Comparison of ENCODE assay signal across 8 cellular contexts in genomic region chr1:44030606-44031050, GRCh38. TPM values are rescaled to one million over a fixed set of nuclear protein-coding genes. Genes with fewer than 3 reads are reported as not detected.
DNase-seq lines count a peak whose midpoint lies in the region; ATAC-seq lines count a peak whose summit lies in the region.

No MANE protein-coding gene starts in this region.

- peak; percentile 14 for ATAC-seq in HG02840 (IDR thresholded peaks at IDR 0.05; ENCODE audit: low FRiP score, unreplicated experiment)
- peak; percentile 35 for ATAC-seq in sciatic nerve

- DNase-seq in 8988T (peak; percentile 35), G401 (ENCODE audit: low spot score) (peak; percentile 31), NCI-H526 (lab: John Stamatoyannopoulos, UW) (peak; percentile 44 to 95), anterior cingulate cortex (lab: John Stamatoyannopoulos, UW) (peak in 49 of 58 donors; percentile 40 to 87 (median 68)), hypothalamus (lab: John Stamatoyannopoulos, UW) (peak in 42 of 51 donors; percentile 33 to 87 (median 72)), sciatic nerve (ENCODE audit: low spot score) (no peak), COR-L47 (lab: John Stamatoyannopoulos, UW) (no peak)

- in situ Hi-C loops in G401 (cut with HindIII; ENCODE audit: low sequenced_read_pairs) = no loop called here

- intact Hi-C loops in sciatic nerve (cut with DNase I) = loop anchor here (5.0 kb wide), 1 partner anchor 268 kb away; no protein-coding TSS in a partner anchor

RNA-seq across cellular contexts. Expression of gene SLC6A9, which starts 0.6 kb away (rescaled TPM):
- 0.55 and 1.7 TPM in 2 replicates for total RNA-seq in G401 (2014; rRNA removed; shearing (Covaris generic))
- 6.5 TPM for total RNA-seq in sciatic nerve

RNA-seq across cellular contexts. Expression of gene CCDC24, which starts 39.2 kb away (rescaled TPM):
- 2.2 and 8.1 TPM in 2 replicates for total RNA-seq in G401 (2014; rRNA removed; shearing (Covaris generic))
- total RNA-seq in sciatic nerve = 5.4 TPM

RNA-seq across cellular contexts. Expression of gene B4GALT2, which starts 51.6 kb away (rescaled TPM):
- total RNA-seq in G401 (2014; rRNA removed; shearing (Covaris generic)) = 38.9 and 56.4 TPM in 2 replicates
- 26.5 TPM for total RNA-seq in sciatic nerve

RNA-seq across cellular contexts. Expression of gene ATP6V0B, which starts 55.9 kb away (rescaled TPM):
- total RNA-seq in G401 (2014; rRNA removed; shearing (Covaris generic)) = 133 and 183 TPM in 2 replicates
- 79.4 TPM for total RNA-seq in sciatic nerve

Comparison
In these comparisons a context has a peak if more than half of its experiments do, and no peak if none do; other contexts are left out.
1. DNase-seq: peak in 8988T (single experiment), G401 (single experiment), NCI-H526 (2 of 2), anterior cingulate cortex (49 of 58) and hypothalamus (42 of 51); none in sciatic nerve (single experiment) and COR-L47 (single experiment).